In the genomic region with DNA sequence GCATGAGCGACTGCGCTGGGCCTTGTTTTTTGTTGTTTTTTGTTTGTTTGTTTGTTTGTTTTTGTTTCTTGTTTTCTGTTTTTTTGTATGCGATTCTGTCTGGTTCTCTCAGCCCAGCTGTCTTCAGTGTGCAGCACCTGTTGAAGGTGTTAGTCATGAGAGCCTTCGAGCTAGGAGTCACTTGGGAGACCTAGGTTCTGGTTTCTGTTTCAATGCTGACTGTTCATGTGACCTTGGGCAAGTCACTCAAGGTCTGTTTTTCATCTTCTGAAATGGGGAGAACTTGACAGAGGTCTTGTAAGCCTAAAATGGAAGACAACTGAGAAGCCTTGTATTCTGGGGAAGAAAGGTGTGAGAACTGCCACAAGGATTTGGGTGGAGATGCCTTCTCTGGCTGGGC, we compare ENCODE assay signal across 10 cellular contexts. TPM values are rescaled to one million over a fixed set of nuclear protein-coding genes. Genes with fewer than 3 reads are reported as not detected.
DNase-seq lines count a peak whose midpoint lies in the region; ATAC-seq and TF ChIP-seq lines count a peak whose summit lies in the region.
"Had no signal": no experiment of that assay in that cellular context is flagged by ENCODE, and none has a peak within 500 bp of the region (broad histone marks: within the 10 kb centered on the region; RNA-seq: fewer than 3 reads in every experiment).

No MANE protein-coding gene starts in this region.

- DNase-seq in HL-60 (ENCODE audit: low read depth in 1 of 2, low spot score in 1 of 2) (no peak), mesothelial cell of epicardium (ENCODE audit: low spot score in 2 of 2, unreplicated experiment in 2 of 2) (no peak), cardiac septum (ENCODE audit: low spot score) (no peak), caudate nucleus (lab: John Stamatoyannopoulos, UW) (no peak), right lobe of liver (no peak)
- DNase-seq in central memory CD4-positive, alpha-beta T cell = no peak
- DNase-seq: activated CD4-positive, alpha-beta T cell treated with anti-CD3 and anti-CD28 coated beads, Interleukin-2, amount 50 U/mL, for 4 hours; NCI-H2171 had no signal

- H3K27me3 ChIP-seq in HL-60 (ENCODE audit: insufficient read depth, poor library complexity, severe bottlenecking) = no peaks in the 10 kb centered on the region
- no peaks in the 10 kb centered on the region for H3K27me3 ChIP-seq in right lobe of liver

- intact Hi-C loops in cardiac septum (cut with DNase I) (loop anchor here (10.0 kb wide), 1 partner anchor 689 kb away; no protein-coding TSS in a partner anchor), right lobe of liver (cut with DNase I) (no loop called here)

- H3K9me3 Mint-ChIP-seq in mesothelial cell of epicardium = no peaks in the 10 kb centered on the region

- no peaks in the 10 kb centered on the region for H3K9me3 ChIP-seq in right lobe of liver

- no peak overlapping the region for H3K4me3 Mint-ChIP-seq in mesothelial cell of epicardium

- peaks cover 25% of the 10 kb centered on the region for H3K4me1 Mint-ChIP-seq in mesothelial cell of epicardium

- 78% methylated on average over 3 of the region's 4 CpGs for WGBS in right lobe of liver (ENCODE audit: insufficient coverage, low coverage, low lambda C conversion rate, missing lambda C conversion rate)

- H3K4me3 ChIP-seq in HL-60 (replicated peaks; ENCODE audit: insufficient read depth, low read length) (no peak overlapping the region), right lobe of liver (no peak overlapping the region)

- H3K4me1 ChIP-seq in right lobe of liver = peaks cover 0 to 14% (median 4%) of the 10 kb centered on the region in 4 donors

- no peak for TF ChIP-seq POLR2A in right lobe of liver (IDR thresholded peaks at IDR 0.05)

- TF ChIP-seq CTCF in HL-60 (IDR thresholded peaks at IDR 0.05; ENCODE audit: insufficient read depth, low read length) = no peak
- TF ChIP-seq CTCF in mesothelial cell of epicardium (IDR thresholded peaks at IDR 0.05; ENCODE audit: unreplicated experiment) = no peak
- TF ChIP-seq CTCF in right lobe of liver (IDR thresholded peaks at IDR 0.05) = no peak

- H3K27ac ChIP-seq in HL-60 (replicated peaks) (0 out of 2 replicates have a peak overlapping the region, but pooled peaks have one; percentile 6), caudate nucleus (ENCODE audit: low read depth, low read length) (no peak overlapping the region), right lobe of liver (no peak overlapping the region)

- H3K27me3 Mint-ChIP-seq in mesothelial cell of epicardium (ENCODE audit: low read depth) = no peaks in the 10 kb centered on the region

- H3K27ac Mint-ChIP-seq in mesothelial cell of epicardium = peak overlapping the region; percentile 51

- H3K36me3 ChIP-seq in right lobe of liver = no peaks in the 10 kb centered on the region

- peaks cover 9% of the 10 kb centered on the region for H3K36me3 Mint-ChIP-seq in mesothelial cell of epicardium

- ATAC-seq in GM18858 (IDR thresholded peaks at IDR 0.05; ENCODE audit: unreplicated experiment) = peak; percentile 43
- peak; percentile 49 for ATAC-seq in GM21723 (IDR thresholded peaks at IDR 0.05; ENCODE audit: unreplicated experiment)
- ATAC-seq in right lobe of liver = no peak

RNA-seq across cellular contexts. Expression of a gene that starts 1.8 kb away (rescaled TPM):
- 8.1 to 9.1 TPM (median 8.8 TPM) in 3 replicates for total RNA-seq in mesothelial cell of epicardium
- total RNA-seq in cardiac septum = 9.9 TPM
- total RNA-seq in right lobe of liver = 10 to 100 TPM; 12.6 to 65.2 (median 21.9) TPM

RNA-seq across cellular contexts. Expression of a gene that starts 22.8 kb away (rescaled TPM):
- 9.2 to 10.2 TPM (median 10.0 TPM) in 3 replicates for total RNA-seq in mesothelial cell of epicardium
- 8.4 TPM for total RNA-seq in cardiac septum
- total RNA-seq in right lobe of liver = 10 to 100 TPM in 2 of 6 experiments, 1 to 10 TPM in 4; 8.0 to 12.1 (median 9.7) TPM

RNA-seq across cellular contexts. Expression of a gene that starts 36.7 kb away (rescaled TPM):
- total RNA-seq in mesothelial cell of epicardium (44.5 to 50.7 TPM (median 48.6 TPM) in 3 replicates), cardiac septum (23.0 TPM), right lobe of liver (10 to 100 TPM; 18.6 to 50.2 (median 39.8) TPM)

RNA-seq across cellular contexts. Expression of a gene that starts 37.0 kb away (rescaled TPM):
- total RNA-seq in mesothelial cell of epicardium = 85.7 to 90.9 TPM (median 86.7 TPM) in 3 replicates
- 77.4 TPM for total RNA-seq in cardiac septum
- 100 to 1,000 TPM in 5 of 6 experiments, 10 to 100 TPM in 1; 95.0 to 150 (median 122) TPM for total RNA-seq in right lobe of liver

RNA-seq across cellular contexts. Expression of a gene that starts 49.8 kb away (rescaled TPM):
- total RNA-seq in mesothelial cell of epicardium (15.6 to 17.4 TPM (median 16.4 TPM) in 3 replicates), cardiac septum (55.1 TPM), right lobe of liver (10 to 100 TPM in 4 of 6 experiments, 1 to 10 TPM in 2; 7.0 to 25.6 (median 17.5) TPM)

Comparison
In these comparisons a context has a peak if more than half of its experiments do, and no peak if none do; other contexts are left out.
1. ATAC-seq: peak in GM18858 (single experiment) and GM21723 (single experiment); none in right lobe of liver (0 of 4).